In the genomic region with DNA sequence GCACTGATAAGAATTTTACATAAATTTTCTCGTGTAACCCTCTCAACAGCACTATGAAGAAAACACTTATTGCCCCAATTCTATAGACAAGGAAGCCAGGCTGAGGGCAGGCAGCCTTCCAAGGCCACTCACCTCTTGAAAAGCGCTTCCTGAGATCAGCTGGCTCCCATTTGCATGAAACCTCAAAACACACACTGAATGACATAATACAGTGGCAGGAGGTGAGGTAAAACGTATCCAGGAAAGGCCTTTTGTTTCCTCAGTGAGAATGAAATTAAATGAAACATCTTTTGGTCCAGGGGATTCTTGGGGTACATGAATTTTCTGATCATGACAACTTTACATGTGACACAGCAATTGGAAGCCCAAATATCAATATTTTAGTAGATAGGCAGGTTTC, we compare ENCODE assay signal across 8 cellular contexts.
DNase-seq lines count a peak whose midpoint lies in the region; ATAC-seq and TF ChIP-seq lines count a peak whose summit lies in the region.

No MANE protein-coding gene starts in this region.

- TF ChIP-seq CTCF in GM13977 (IDR thresholded peaks at IDR 0.05; ENCODE audit: extremely low read depth, insufficient read depth, missing control alignments), result no peak

- in situ Hi-C loops in GM13977 (cut with MboI; ENCODE audit: low pct_unique_long_range_greater_than_20kb, low sequenced_read_pairs, unreplicated experiment), result no loop called here

- intact Hi-C loops in cardiac septum (cut with DNase I), result no loop called here

- ATAC-seq in HG02884 (IDR thresholded peaks at IDR 0.05; ENCODE audit: unreplicated experiment), result peak; percentile 73

- DNase-seq in NK-92 treated with Interleukin-12 subunit alpha and Interleukin-12 subunit beta, amount 100 ng/mL, for 24 hours (lab: John Stamatoyannopoulos, UW), result peak; percentile 19
- DNase-seq in NK-92 (lab: John Stamatoyannopoulos, UW; ENCODE audit: unreplicated experiment), result no peak
- DNase-seq in NCI-H526 treated with DMSO at 0.1 percent for 48 hours (lab: John Stamatoyannopoulos, UW), result peak; percentile 81
- peak; percentile 29 for DNase-seq in germinal center (ENCODE audit: low spot score)
- no peak for DNase-seq in GM13977 (ENCODE audit: low spot score)
- DNase-seq in cardiac septum (ENCODE audit: low spot score), result no peak
- DNase-seq in NCI-H1930 (lab: John Stamatoyannopoulos, UW), result no peak

Comparison
In these comparisons a context has a peak if more than half of its experiments do, and no peak if none do; other contexts are left out.
1. DNase-seq: peak in NK-92 treated with Interleukin-12 subunit alpha and Interleukin-12 subunit beta, amount 100 ng/mL, for 24 hours (single experiment), NCI-H526 treated with DMSO at 0.1 percent for 48 hours (single experiment) and germinal center (single experiment); none in NK-92 (single experiment), GM13977 (single experiment), cardiac septum (single experiment) and NCI-H1930 (0 of 2).